In the genomic region with DNA sequence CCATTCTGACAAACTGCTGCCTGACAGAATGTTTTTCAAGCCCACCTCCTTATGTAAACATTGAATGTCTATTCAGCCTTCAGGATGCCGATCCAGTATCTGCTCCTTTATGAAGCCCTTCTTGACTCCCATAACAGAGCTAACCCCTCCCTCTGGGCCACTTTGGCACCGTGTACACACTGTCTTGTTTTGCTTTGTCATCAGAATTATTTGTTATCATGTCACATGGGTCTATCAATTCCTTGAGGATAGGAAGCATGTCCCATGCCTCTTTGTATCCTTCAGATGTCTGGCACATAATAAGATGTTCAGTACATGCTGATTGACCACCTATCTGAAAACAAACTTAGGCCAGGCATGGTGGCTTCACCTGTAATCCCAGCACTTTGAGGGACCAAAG, we compare ENCODE assay signal across 19 cellular contexts.
A peak's percentile ranks its signal among the peaks of the same experiment; 100 is the strongest.
DNase-seq lines count a peak whose midpoint lies in the region; ATAC-seq and TF ChIP-seq lines count a peak whose summit lies in the region.
"Had no signal": no experiment of that assay in that cellular context is flagged by ENCODE, and none has a peak within 500 bp of the region (broad histone marks: within the 10 kb centered on the region; RNA-seq: fewer than 3 reads in every experiment).

No MANE protein-coding gene starts in this region.

- TF ChIP-seq POLR2A in breast epithelium (IDR thresholded peaks at IDR 0.05) = no peak

- H3K36me3 ChIP-seq in breast epithelium = no peaks in the 10 kb centered on the region
- no peaks in the 10 kb centered on the region for H3K36me3 ChIP-seq in RWPE2 (ENCODE audit: low read depth)
- H3K36me3 ChIP-seq in lower lobe of right lung = no peaks in the 10 kb centered on the region
- H3K36me3 ChIP-seq: BLaER1 treated with 17β-estradiol and CSF1 and Interleukin-3, amounts not matched to agents 10 nM and 100 nM had no signal

- H3K4me1 ChIP-seq in breast epithelium (no peaks in the 10 kb centered on the region), RWPE2 (ENCODE audit: insufficient read depth, poor library complexity, severe bottlenecking) (peaks cover 49% of the 10 kb centered on the region), lower lobe of right lung (no peaks in the 10 kb centered on the region)

- no peaks in the 10 kb centered on the region for H3K9me3 ChIP-seq in breast epithelium
- H3K9me3 ChIP-seq in RWPE2 (ENCODE audit: severe bottlenecking) = no peaks in the 10 kb centered on the region
- no peaks in the 10 kb centered on the region for H3K9me3 ChIP-seq in lower lobe of right lung
- H3K9me3 ChIP-seq: BLaER1 treated with 17β-estradiol and CSF1 and Interleukin-3, amounts not matched to agents 10 nM and 100 nM had no signal

- CTCF ChIA-PET in MCF 10A (lab: Yijun Ruan, JAX) = interaction anchor here (0.6 to 1.1 kb wide), 3 partner anchors 21 to 398 kb away, joined by 3 to 4 read pairs (median 3); no protein-coding TSS in a partner anchor

- no peak for ATAC-seq in RWPE2 (ENCODE audit: low read depth)
- ATAC-seq in lower lobe of right lung = no peak
- ATAC-seq: CD8-positive, alpha-beta T cell; HCT116 had no signal

- POLR2A ChIA-PET in MCF 10A (lab: Yijun Ruan, JAX) = interaction anchor here (0.7 to 5.4 kb wide), 7 partner anchors 9 to 1616 kb away, joined by 3 to 110 read pairs (median 3); no protein-coding TSS in a partner anchor

- H3K27ac ChIP-seq in breast epithelium (no peak overlapping the region), RWPE2 (ENCODE audit: poor library complexity, severe bottlenecking) (peak overlapping the region; percentile 98), epithelial cell of prostate (peak overlapping the region; percentile 94), lower lobe of right lung (no peak overlapping the region)
- H3K27ac ChIP-seq: HL-60 had no signal

- BruUV-seq in MCF 10A (replicated peaks; lab: Mats Ljungman, UMichigan) = no TSS peak

- H3K27me3 ChIP-seq in breast epithelium (no peaks in the 10 kb centered on the region), RWPE2 (ENCODE audit: insufficient read depth, poor library complexity, severe bottlenecking) (no peaks in the 10 kb centered on the region), lower lobe of right lung (ENCODE audit: low read depth) (no peaks in the 10 kb centered on the region)
- H3K27me3 ChIP-seq: BLaER1 treated with 17β-estradiol and CSF1 and Interleukin-3, amounts not matched to agents 10 nM and 100 nM had no signal

- no peak overlapping the region for H3K4me3 ChIP-seq in breast epithelium
- no peak overlapping the region for H3K4me3 ChIP-seq in RWPE2 (ENCODE audit: severe bottlenecking)
- H3K4me3 ChIP-seq in lower lobe of right lung = no peak overlapping the region
- H3K4me3 ChIP-seq: BLaER1 treated with 17β-estradiol and CSF1 and Interleukin-3, amounts not matched to agents 10 nM and 100 nM had no signal

- H3K9me3 Mint-ChIP-seq in MCF 10A (ENCODE audit: unreplicated experiment) = peaks cover 4% of the 10 kb centered on the region
- H3K9me3 Mint-ChIP-seq: CD8-positive, alpha-beta T cell; HFFc6 had no signal

- no peaks in the 10 kb centered on the region for H3K27me3 Mint-ChIP-seq in MCF 10A (ENCODE audit: insufficient read depth, unreplicated experiment)

- intact Hi-C loops in MCF 10A (cut with micrococcal nuclease) (loop anchor here (5.0 kb wide), 1 partner anchor 39 kb away; no protein-coding TSS in a partner anchor), breast epithelium (cut with DNase I; ENCODE audit: low total_unique reads) (no loop called here), lower lobe of right lung (cut with DNase I) (no loop called here)

- H3K4me1 Mint-ChIP-seq in MCF 10A (ENCODE audit: insufficient read depth, unreplicated experiment) = peaks cover 52% of the 10 kb centered on the region
- H3K4me1 Mint-ChIP-seq: B cell had no signal

- no peaks in the 10 kb centered on the region for H3K36me3 Mint-ChIP-seq in MCF 10A (ENCODE audit: insufficient read depth, unreplicated experiment)
- H3K36me3 Mint-ChIP-seq: CD8-positive, alpha-beta T cell had no signal

- TF ChIP-seq CTCF in MCF 10A (IDR thresholded peaks at IDR 0.05; ENCODE audit: unreplicated experiment) = no peak
- no peak for TF ChIP-seq CTCF in breast epithelium (IDR thresholded peaks at IDR 0.05)
- TF ChIP-seq CTCF in RWPE2 (IDR thresholded peaks at IDR 0.05; ENCODE audit: poor library complexity, severe bottlenecking) = no peak
- no peak for TF ChIP-seq CTCF in lower lobe of right lung (IDR thresholded peaks at IDR 0.05)

- H3K27ac Mint-ChIP-seq in MCF 10A (ENCODE audit: low read depth, unreplicated experiment) = peak overlapping the region; percentile 96
- H3K27ac Mint-ChIP-seq: B cell; CD8-positive, alpha-beta T cell had no signal

- DNase-seq in MCF 10A (ENCODE audit: unreplicated experiment) (no peak), breast epithelium (ENCODE audit: low spot score in 2 of 2) (no peak), RWPE2 (ENCODE audit: low spot score) (no peak), epithelial cell of prostate (ENCODE audit: low read depth, low spot score) (no peak), lower lobe of right lung (no peak), SW 1271 (lab: John Stamatoyannopoulos, UW) (no peak)
- no peak for DNase-seq in activated CD4-positive, alpha-beta T cell treated with anti-CD3 and anti-CD28 coated beads, Interleukin-2, amount 50 U/mL, for 48 hours
- DNase-seq: 8988T; Calu3; CD8-positive, alpha-beta T cell; DMS79 treated with DMSO at 0.1 percent for 48 hours; GF-D8; GOT3; H7; HFFc6 had no signal

- H3K4me3 Mint-ChIP-seq in MCF 10A (ENCODE audit: unreplicated experiment) = peak overlapping the region; percentile 55
- H3K4me3 Mint-ChIP-seq: B cell; CD8-positive, alpha-beta T cell had no signal

Comparison
In these comparisons a context has a peak if more than half of its experiments do, and no peak if none do; other contexts are left out.
1. H3K27ac ChIP-seq: peak in RWPE2 (single experiment) and epithelial cell of prostate (single experiment); none in breast epithelium (0 of 2) and lower lobe of right lung (single experiment).